ENCODE assay signal across 20 cellular contexts in genomic region chr1:51473716-51474115, GRCh38. TPM values are rescaled to one million over a fixed set of nuclear protein-coding genes. Genes with fewer than 3 reads are reported as not detected.
DNase-seq lines count a peak whose midpoint lies in the region; ATAC-seq and TF ChIP-seq lines count a peak whose summit lies in the region.
"Had no signal": no experiment of that assay in that cellular context is flagged by ENCODE, and none has a peak within 500 bp of the region (broad histone marks: within the 10 kb centered on the region; RNA-seq: fewer than 3 reads in every experiment).

No MANE protein-coding gene starts in this region.

- no peak overlapping the region for H3K14ac ChIP-seq in mesenchymal stem cell (ENCODE audit: low read length in 2 of 2)

- no peaks in the 10 kb centered on the region for H3K4me1 ChIP-seq in PC-9 (replicated peaks; ENCODE audit: insufficient read depth)
- H3K4me1 ChIP-seq in osteoblast (ENCODE audit: insufficient read depth, low read length) = no peaks in the 10 kb centered on the region
- no peaks in the 10 kb centered on the region for H3K4me1 ChIP-seq in mesenchymal stem cell (ENCODE audit: control insufficient read depth, insufficient read depth, low read depth, low read length)

- H2BK15ac ChIP-seq in mesenchymal stem cell (ENCODE audit: low read depth, poor library complexity, severe bottlenecking) = no peak overlapping the region

- H3K36me3 ChIP-seq in PC-9 (ENCODE audit: low read depth) (peaks cover 11% of the 10 kb centered on the region), osteoblast (ENCODE audit: insufficient read depth, low read length) (peaks cover 6% of the 10 kb centered on the region), mesenchymal stem cell (ENCODE audit: control insufficient read depth in 1 of 2, insufficient read depth in 2 of 2, low read depth in 1 of 2, low read length in 2 of 2) (peaks cover 0 to 32% of the 10 kb centered on the region in 2 experiments)

- peaks cover 35 to 44% of the 10 kb centered on the region in 2 donors for H3K4me1 Mint-ChIP-seq in immature natural killer cell
- H3K4me1 Mint-ChIP-seq in stimulated activated effector memory CD8-positive, alpha-beta T cell treated with anti-CD3 and anti-CD28 coated beads, Interleukin-12 subunit alpha, Interleukin-12 subunit beta, amount 100 ng/mL, for 72 hours = peaks cover 17% of the 10 kb centered on the region

- intact Hi-C loops in PC-9 (cut with micrococcal nuclease; ENCODE audit: unreplicated experiment) = no loop called here

- no peak overlapping the region for H4K8ac ChIP-seq in mesenchymal stem cell (ENCODE audit: low read length)

- no peak overlapping the region for H2AK5ac ChIP-seq in mesenchymal stem cell (ENCODE audit: low read length, severe bottlenecking)

- H3K9me3 Mint-ChIP-seq in immature natural killer cell = peaks cover 0 to 1% (median 0%) of the 10 kb centered on the region in 6 donors
- H3K9me3 Mint-ChIP-seq in stimulated activated effector memory CD8-positive, alpha-beta T cell treated with anti-CD3 and anti-CD28 coated beads, Interleukin-12 subunit alpha, Interleukin-12 subunit beta, amount 100 ng/mL, for 72 hours = peaks cover 4% of the 10 kb centered on the region

- H3K27me3 Mint-ChIP-seq in immature natural killer cell (ENCODE audit: low read depth in 3 of 3) = peaks cover 2 to 4% (median 3%) of the 10 kb centered on the region in 3 donors
- H3K27me3 Mint-ChIP-seq: activated naive CD4-positive, alpha-beta T cell treated with anti-CD3 and anti-CD28 coated beads, Interleukin-2, amount 50 U/mL, for 24 hours had no signal

- no peaks in the 10 kb centered on the region for H3K27me3 ChIP-seq in PC-9 (ENCODE audit: insufficient read depth, low read depth)
- H3K27me3 ChIP-seq in osteoblast (ENCODE audit: insufficient read depth, low read length) = no peaks in the 10 kb centered on the region
- H3K27me3 ChIP-seq in mesenchymal stem cell (ENCODE audit: control insufficient read depth in 1 of 2, insufficient read depth in 1 of 2, low read length in 2 of 2) = no peaks in the 10 kb centered on the region
- H3K27me3 ChIP-seq: heart left ventricle, tibial nerve had no signal

- H2AFZ ChIP-seq in PC-9 (no peak overlapping the region), osteoblast (ENCODE audit: low read length) (no peak overlapping the region), mesenchymal stem cell (ENCODE audit: low read depth, low read length) (no peak overlapping the region)

- H2BK5ac ChIP-seq in mesenchymal stem cell (ENCODE audit: low read depth, low read length, poor library complexity, severe bottlenecking) = no peak overlapping the region

- no peak overlapping the region for H3K4me3 Mint-ChIP-seq in immature natural killer cell
- no peak overlapping the region for H3K4me3 Mint-ChIP-seq in stimulated activated effector memory CD8-positive, alpha-beta T cell treated with anti-CD3 and anti-CD28 coated beads, Interleukin-12 subunit alpha, Interleukin-12 subunit beta, amount 100 ng/mL, for 72 hours
- H3K4me3 Mint-ChIP-seq: activated naive CD4-positive, alpha-beta T cell treated with anti-CD3 and anti-CD28 coated beads, Interleukin-2, amount 50 U/mL, for 24 hours had no signal

- peaks cover 2% of the 10 kb centered on the region for H3K79me1 ChIP-seq in mesenchymal stem cell (replicated peaks; ENCODE audit: low read length, poor library complexity, severe bottlenecking)

- H2BK120ac ChIP-seq in mesenchymal stem cell (ENCODE audit: low read depth, low read length) = no peak overlapping the region

- H3K4ac ChIP-seq in mesenchymal stem cell (ENCODE audit: low read depth in 1 of 2, low read length in 2 of 2) = no peak overlapping the region

- H3K18ac ChIP-seq in mesenchymal stem cell (ENCODE audit: low read depth in 1 of 2, low read length in 2 of 2) = no peak overlapping the region

- H3K9me3 ChIP-seq in PC-9 (ENCODE audit: insufficient read depth, low read depth) = 0 out of 2 replicates have a peak, but pooled peaks cover under 1% of the 10 kb centered on the region
- H3K9me3 ChIP-seq in osteoblast (ENCODE audit: low read depth, low read length) = no peaks in the 10 kb centered on the region
- no peaks in the 10 kb centered on the region for H3K9me3 ChIP-seq in mesenchymal stem cell (ENCODE audit: control insufficient read depth, low read length)
- H3K9me3 ChIP-seq: tibial nerve had no signal

- H3K4me3 ChIP-seq in PC-9 (no peak overlapping the region), osteoblast (ENCODE audit: insufficient read depth, low read length) (no peak overlapping the region), mesenchymal stem cell (ENCODE audit: insufficient read depth in 1 of 2, low read depth in 1 of 2, low read length in 2 of 2) (no peak overlapping the region)
- H3K4me3 ChIP-seq: heart left ventricle, skin epidermis, tibial nerve had no signal

- H3K27ac Mint-ChIP-seq in immature natural killer cell = peak overlapping the region in 5 of 6 donors; percentile 37 to 60 (median 51)
- H3K27ac Mint-ChIP-seq in stimulated activated effector memory CD8-positive, alpha-beta T cell treated with anti-CD3 and anti-CD28 coated beads, Interleukin-12 subunit alpha, Interleukin-12 subunit beta, amount 100 ng/mL, for 72 hours = peak overlapping the region; percentile 12
- H3K27ac Mint-ChIP-seq: activated naive CD4-positive, alpha-beta T cell treated with anti-CD3 and anti-CD28 coated beads, Interleukin-2, amount 50 U/mL, for 24 hours had no signal

- POLR2A ChIA-PET in PC-9 (lab: Charles Lee; ENCODE audit: unreplicated experiment) = no interaction called here

- H3K36me3 Mint-ChIP-seq in immature natural killer cell = peaks cover 22 to 26% (median 22%) of the 10 kb centered on the region in 3 donors
- peaks cover 43% of the 10 kb centered on the region for H3K36me3 Mint-ChIP-seq in stimulated activated effector memory CD8-positive, alpha-beta T cell treated with anti-CD3 and anti-CD28 coated beads, Interleukin-12 subunit alpha, Interleukin-12 subunit beta, amount 100 ng/mL, for 72 hours

- no peak overlapping the region for H3K4me2 ChIP-seq in PC-9
- no peak overlapping the region for H3K4me2 ChIP-seq in osteoblast (ENCODE audit: insufficient read depth, low read length)
- no peak overlapping the region for H3K4me2 ChIP-seq in mesenchymal stem cell (ENCODE audit: low read length, poor library complexity, severe bottlenecking)

- no peaks in the 10 kb centered on the region for H3K9me2 ChIP-seq in PC-9 (ENCODE audit: insufficient read depth)

- CTCF ChIA-PET in PC-9 (lab: Charles Lee) = no interaction called here

- H4K20me1 ChIP-seq in PC-9 (ENCODE audit: insufficient read depth) (no peaks in the 10 kb centered on the region), osteoblast (ENCODE audit: insufficient read depth, low read length) (no peaks in the 10 kb centered on the region)

- peak overlapping the region; percentile 10; the same call in 1 of the 2 replicates for H3K27ac ChIP-seq in PC-9
- no peak overlapping the region for H3K27ac ChIP-seq in osteoblast (ENCODE audit: low read depth, low read length)
- no peak overlapping the region for H3K27ac ChIP-seq in mesenchymal stem cell (ENCODE audit: low read length, poor library complexity, severe bottlenecking)
- H3K27ac ChIP-seq: C4-2B had no signal

- ATAC-seq in stimulated activated effector memory CD8-positive, alpha-beta T cell treated with anti-CD3 and anti-CD28 coated beads, Interleukin-12 subunit alpha, Interleukin-12 subunit beta, amount 100 ng/mL, for 72 hours = no peak
- ATAC-seq: PC-3 had no signal

- no peak overlapping the region for H2BK12ac ChIP-seq in mesenchymal stem cell (ENCODE audit: low read length in 2 of 2)

- no peak overlapping the region for H3K23ac ChIP-seq in mesenchymal stem cell (ENCODE audit: low read length in 2 of 2)

- H3K9ac ChIP-seq in mesenchymal stem cell (ENCODE audit: low read length) = no peak overlapping the region

- no peak overlapping the region for H4K91ac ChIP-seq in mesenchymal stem cell (ENCODE audit: low read length)

- DNase-seq in SKM-1 treated with dmso at 0.1 percent for 144 hours (lab: John Stamatoyannopoulos, UW; ENCODE audit: unreplicated experiment) = peak; percentile 59
- no peak for DNase-seq in SKM-1 (lab: John Stamatoyannopoulos, UW; ENCODE audit: unreplicated experiment)
- DNase-seq in PC-9 = no peak
- DNase-seq in immature natural killer cell = no peak
- no peak for DNase-seq in stimulated activated effector memory CD8-positive, alpha-beta T cell treated with anti-CD3 and anti-CD28 coated beads, Interleukin-12 subunit alpha, Interleukin-12 subunit beta, amount 100 ng/mL, for 72 hours (ENCODE audit: low spot score in 2 of 2)
- DNase-seq in osteoblast (ENCODE audit: insufficient read length, low spot score, missing footprints) = no peak
- DNase-seq in NCI-H345 (lab: John Stamatoyannopoulos, UW) = no peak
- DNase-seq in mesenchymal stem cell = no peak
- DNase-seq: activated CD4-positive, alpha-beta T cell treated with anti-CD3 and anti-CD28 coated beads, Interleukin-2, amount 50 U/mL, for 1 hour; dermis blood vessel endothelial cell; DMS79 treated with DMSO at 0.1 percent for 48 hours; heart left ventricle; kidney; PC-3; stimulated activated CD4-positive, alpha-beta T cell treated with anti-CD3 and anti-CD28 coated beads, Interleukin-4, amount 100 ng/mL, for 4 hours; stimulated activated CD8-positive, alpha-beta memory T cell treated with anti-CD3 and anti-CD28 coated beads, Interleukin-4, amount 100 ng/mL, for 48 hours had no signal

- no TSS peak for BruUV-seq in PC-9 (replicated peaks; lab: Mats Ljungman, UMichigan)

- H3K79me2 ChIP-seq in PC-9 (ENCODE audit: low read depth) (no peaks in the 10 kb centered on the region), osteoblast (ENCODE audit: insufficient read depth, low read length) (no peaks in the 10 kb centered on the region)

- H3F3A ChIP-seq in PC-9 (ENCODE audit: insufficient read depth, low read depth) = peaks cover 8% of the 10 kb centered on the region; the same call in 1 of the 2 replicates

- TF ChIP-seq CTCF in PC-9 (conservative IDR thresholded peaks at IDR 0.05) (no peak), osteoblast (IDR thresholded peaks at IDR 0.05; ENCODE audit: extremely low read depth, low read depth, low read length) (no peak)

RNA-seq across cellular contexts. Expression of gene EPS15, which starts 45.4 kb away (rescaled TPM):
- total RNA-seq in PC-9 (2021) (60.1 and 61.0 TPM in 2 replicates), osteoblast (79.9 and 82.2 TPM in 2 replicates)
- polyA plus RNA-seq in immature natural killer cell = 10 to 100 TPM; 28.9 to 49.4 (median 34.9) TPM
- polyA plus RNA-seq in mesenchymal stem cell (2013, experiment 1 of 2) = 42.9 TPM
- polyA plus RNA-seq in mesenchymal stem cell (2013, experiment 2 of 2) = 41.3 TPM
